Comparison of ENCODE assay signal across 28 cellular contexts in the genomic region with DNA sequence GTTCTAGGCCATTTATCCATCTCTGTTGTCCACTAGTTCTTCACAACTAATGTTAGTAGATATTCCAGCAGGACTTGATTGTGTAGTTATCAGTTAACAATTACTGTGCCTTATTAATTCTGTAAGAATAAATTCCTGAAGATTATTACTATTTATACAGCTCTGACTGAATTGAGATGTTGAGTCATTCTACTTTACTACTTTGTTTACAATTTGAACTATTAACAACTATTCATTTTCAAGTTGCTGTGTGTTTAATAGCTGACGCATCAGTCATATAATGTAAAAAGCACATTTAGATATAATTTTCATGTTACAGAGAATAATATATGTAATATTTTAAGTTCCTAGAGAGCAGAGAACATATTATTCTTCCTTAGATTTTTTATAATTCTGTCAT.
"Had no signal": no experiment of that assay in that cellular context is flagged by ENCODE, and none has a peak within 500 bp of the region (broad histone marks: within the 10 kb centered on the region; RNA-seq: fewer than 3 reads in every experiment).

No MANE protein-coding gene starts in this region.

- H3K9ac ChIP-seq: neural progenitor cell, parathyroid adenoma had no signal

- H3K9me3 Mint-ChIP-seq: natural killer cell; nephron; neural progenitor cell; stimulated activated effector memory CD8-positive, alpha-beta T cell treated with anti-CD3 and anti-CD28 coated beads, Interleukin-12 subunit alpha, Interleukin-12 subunit beta, amount 100 ng/mL, for 72 hours; stimulated activated naive B cell treated with anti-CD40 and anti-IgM and Interleukin-4, amounts not matched to agents 10 μg/mL and 1 μg/mL and 100 μg/mL, for 72 hours; stimulated activated naive CD8-positive, alpha-beta T cell treated with anti-CD3 and anti-CD28 coated beads, Interleukin-15, Interleukin-2, amounts not matched to agents 100 ng/mL and 50 ng/mL, for 24 hours; type B pancreatic cell had no signal

- H3K4me3 Mint-ChIP-seq: natural killer cell; nephron; neural progenitor cell; stimulated activated effector memory CD8-positive, alpha-beta T cell treated with anti-CD3 and anti-CD28 coated beads, Interleukin-12 subunit alpha, Interleukin-12 subunit beta, amount 100 ng/mL, for 72 hours; stimulated activated naive B cell treated with anti-CD40 and anti-IgM and Interleukin-4, amounts not matched to agents 10 μg/mL and 1 μg/mL and 100 μg/mL, for 72 hours; stimulated activated naive CD8-positive, alpha-beta T cell treated with anti-CD3 and anti-CD28 coated beads, Interleukin-15, Interleukin-2, amounts not matched to agents 100 ng/mL and 50 ng/mL, for 24 hours; type B pancreatic cell had no signal

- H3K36me3 ChIP-seq: ovary, right lobe of liver, thyroid gland, transverse colon, uterus had no signal

- ATAC-seq: natural killer cell; psoas muscle; right cardiac atrium; right lobe of liver; stimulated activated effector memory CD8-positive, alpha-beta T cell treated with anti-CD3 and anti-CD28 coated beads, Interleukin-12 subunit alpha, Interleukin-12 subunit beta, amount 100 ng/mL, for 72 hours; stimulated activated naive B cell treated with anti-CD40 and anti-IgM and Interleukin-4, amounts not matched to agents 10 μg/mL and 1 μg/mL and 100 μg/mL, for 72 hours; upper lobe of right lung had no signal

- H3K4me2 ChIP-seq: neural progenitor cell had no signal

- H3K4me3 ChIP-seq: neural progenitor cell, ovary, psoas muscle, right lobe of liver, sigmoid colon, stomach, thoracic aorta, thyroid gland, transverse colon, upper lobe of right lung, uterus had no signal

- H2AFZ ChIP-seq: neural progenitor cell, parathyroid adenoma had no signal

- H3K9me3 ChIP-seq: ovary, psoas muscle, right lobe of liver, sigmoid colon, stomach, thoracic aorta, thyroid gland, transverse colon, upper lobe of right lung, uterus had no signal

- H3K36me3 Mint-ChIP-seq: stimulated activated effector memory CD8-positive, alpha-beta T cell treated with anti-CD3 and anti-CD28 coated beads, Interleukin-12 subunit alpha, Interleukin-12 subunit beta, amount 100 ng/mL, for 72 hours had no signal

- H3K4me1 ChIP-seq: neural progenitor cell, parathyroid adenoma, psoas muscle, right lobe of liver, sigmoid colon, stomach, thyroid gland, transverse colon, upper lobe of right lung, uterus had no signal

- H3K27me3 Mint-ChIP-seq: progenitor cell of endocrine pancreas; stimulated activated naive B cell treated with anti-CD40 and anti-IgM and Interleukin-4, amounts not matched to agents 10 μg/mL and 1 μg/mL and 100 μg/mL, for 72 hours; stimulated activated naive CD8-positive, alpha-beta T cell treated with anti-CD3 and anti-CD28 coated beads, Interleukin-15, Interleukin-2, amounts not matched to agents 100 ng/mL and 50 ng/mL, for 24 hours; type B pancreatic cell had no signal

- H3K79me2 ChIP-seq: parathyroid adenoma had no signal

- H3K27ac Mint-ChIP-seq: natural killer cell; nephron; neural progenitor cell; progenitor cell of endocrine pancreas; stimulated activated effector memory CD8-positive, alpha-beta T cell treated with anti-CD3 and anti-CD28 coated beads, Interleukin-12 subunit alpha, Interleukin-12 subunit beta, amount 100 ng/mL, for 72 hours; stimulated activated naive B cell treated with anti-CD40 and anti-IgM and Interleukin-4, amounts not matched to agents 10 μg/mL and 1 μg/mL and 100 μg/mL, for 72 hours; stimulated activated naive CD8-positive, alpha-beta T cell treated with anti-CD3 and anti-CD28 coated beads, Interleukin-15, Interleukin-2, amounts not matched to agents 100 ng/mL and 50 ng/mL, for 24 hours; type B pancreatic cell had no signal

- FAIRE-seq: small intestine had no signal

- H3K4me1 Mint-ChIP-seq: nephron, neural progenitor cell had no signal

- H3K27me3 ChIP-seq: neural progenitor cell, ovary, right lobe of liver, sigmoid colon, stomach, thyroid gland, transverse colon, upper lobe of right lung, uterus had no signal

- DNase-seq: natural killer cell; occipital lobe; ovary; posterior cingulate gyrus; psoas muscle; right cardiac atrium; right lobe of liver; sigmoid colon; small intestine; stimulated activated CD4-positive, alpha-beta T cell treated with anti-CD3 and anti-CD28 coated beads, Interleukin-15, amount 100 ng/mL, for 24 hours; stimulated activated CD4-positive, alpha-beta T cell treated with anti-CD3 and anti-CD28 coated beads, Interleukin-2, amount 100 ng/mL, for 24 hours; stimulated activated CD4-positive, alpha-beta T cell treated with anti-CD3 and anti-CD28 coated beads, Interleukin-2, amount 100 ng/mL, for 48 hours; stimulated activated CD4-positive, alpha-beta T cell treated with anti-CD3 and anti-CD28 coated beads, Interleukin-4, amount 100 ng/mL, for 24 hours; stimulated activated naive B cell treated with anti-CD40 and anti-IgM and Interleukin-4, amounts not matched to agents 10 μg/mL and 1 μg/mL and 100 μg/mL, for 72 hours; stimulated activated naive CD4-positive, alpha-beta T cell treated with Interleukin-2 at 50 U/mL for 16 hours; stomach; thyroid gland; transverse colon; upper lobe of right lung; uterus had no signal

- H3K27ac ChIP-seq: neural progenitor cell, ovary, parathyroid adenoma, psoas muscle, right lobe of liver, sigmoid colon, stomach, thoracic aorta, thyroid gland, transverse colon, upper lobe of right lung, uterus had no signal
